10 cellular contexts compared by ENCODE assay signal in genomic region chr20:50516935-50517816, GRCh38. TPM values are rescaled to one million over a fixed set of nuclear protein-coding genes. Genes with fewer than 3 reads are reported as not detected.
DNase-seq lines count a peak whose midpoint lies in the region; ATAC-seq and TF ChIP-seq lines count a peak whose summit lies in the region.
"Had no signal": no experiment of that assay in that cellular context is flagged by ENCODE, and none has a peak within 500 bp of the region (broad histone marks: within the 10 kb centered on the region; RNA-seq: fewer than 3 reads in every experiment).

No MANE protein-coding gene starts in this region.

- H3K9me3 ChIP-seq in A673 (ENCODE audit: low read depth, low read length, poor library complexity, severe bottlenecking) (no peaks in the 10 kb centered on the region), muscle layer of duodenum (ENCODE audit: control insufficient read depth in 1 of 2, low read length in 2 of 2) (no peaks in the 10 kb centered on the region)
- H3K9me3 ChIP-seq: MG63 had no signal

- H3K4me1 ChIP-seq in A673 (ENCODE audit: insufficient read depth, low read length, poor library complexity, severe bottlenecking) (peaks cover 59% of the 10 kb centered on the region), muscle layer of duodenum (ENCODE audit: control insufficient read depth in 1 of 2, insufficient read depth in 2 of 2, low read length in 2 of 2) (peaks cover 0 to 39% of the 10 kb centered on the region in 2 donors)

- no peaks in the 10 kb centered on the region for H3K9me3 Mint-ChIP-seq in activated naive CD8-positive, alpha-beta T cell (ENCODE audit: low read depth)

- no TSS peak for BruUV-seq in A673 (replicated peaks; lab: Mats Ljungman, UMichigan)

- intact Hi-C loops in A673 (cut with micrococcal nuclease; ENCODE audit: unreplicated experiment) = no loop called here

- peaks cover 6% of the 10 kb centered on the region for H3K36me3 Mint-ChIP-seq in activated naive CD8-positive, alpha-beta T cell

- H3K4me3 ChIP-seq in A673 (ENCODE audit: low read depth, low read length, poor library complexity, severe bottlenecking) (no peak overlapping the region), muscle layer of duodenum (ENCODE audit: low read depth in 1 of 2, low read length in 2 of 2) (no peak overlapping the region)

- CTCF ChIA-PET in A673 (lab: Charles Lee) (no interaction called here), HEK293T (lab: Yijun Ruan, JAX) (no interaction called here)

- no peaks in the 10 kb centered on the region for H3K27me3 Mint-ChIP-seq in activated naive CD8-positive, alpha-beta T cell

- peaks cover 97% of the 10 kb centered on the region for H3K4me1 Mint-ChIP-seq in activated naive CD8-positive, alpha-beta T cell (ENCODE audit: low read depth)

- peak overlapping the region; percentile 84 for H3K4me3 Mint-ChIP-seq in activated naive CD8-positive, alpha-beta T cell

- in situ Hi-C loops in GM13977 (cut with MboI; ENCODE audit: low pct_unique_long_range_greater_than_20kb, low sequenced_read_pairs, unreplicated experiment) = loop anchor here (10.0 kb wide), 1 partner anchor 58 kb away; no protein-coding TSS in a partner anchor

- H3K36me3 ChIP-seq in A673 (ENCODE audit: insufficient read depth, low read length, poor library complexity, severe bottlenecking) (no peaks in the 10 kb centered on the region), muscle layer of duodenum (ENCODE audit: control insufficient read depth in 1 of 2, insufficient read depth in 2 of 2, low read length in 2 of 2) (peaks cover 0 to 10% of the 10 kb centered on the region in 2 donors)

- H3K27me3 ChIP-seq in A673 (replicated peaks; ENCODE audit: insufficient read depth, low read depth, low read length, poor library complexity) (no peaks in the 10 kb centered on the region), muscle layer of duodenum (ENCODE audit: low read depth, low read length) (no peaks in the 10 kb centered on the region)
- H3K27me3 ChIP-seq: MG63 had no signal

- DNase-seq in A673 (ENCODE audit: low spot score) (no peak), HEK293T (ENCODE audit: extremely low spot score) (no peak), cerebellar cortex (ENCODE audit: low spot score) (no peak), GM13977 (ENCODE audit: low spot score) (no peak), DMS 273 (lab: John Stamatoyannopoulos, UW; ENCODE audit: unreplicated experiment) (no peak)
- DNase-seq: MG63, NCI-H774 had no signal

- H3K27ac ChIP-seq in A673 (ENCODE audit: low read depth, low read length, poor library complexity, severe bottlenecking) = peak overlapping the region; percentile 17
- H3K27ac ChIP-seq in muscle layer of duodenum (ENCODE audit: low read length) = peak overlapping the region; percentile 47

- no peak for TF ChIP-seq CTCF in A673 (conservative IDR thresholded peaks at IDR 0.05; ENCODE audit: low read depth, low read length)
- no peak for TF ChIP-seq CTCF in GM13977 (IDR thresholded peaks at IDR 0.05; ENCODE audit: extremely low read depth, insufficient read depth, missing control alignments)

- no peak for ATAC-seq in HG03378 (IDR thresholded peaks at IDR 0.05; ENCODE audit: unreplicated experiment)

- H3K27ac Mint-ChIP-seq in activated naive CD8-positive, alpha-beta T cell = peak overlapping the region; percentile 99

- POLR2A ChIA-PET in A673 (lab: Charles Lee; ENCODE audit: low non-redundant PET) = no interaction called here
- POLR2A ChIA-PET in HEK293T (lab: Yijun Ruan, JAX) = interaction anchor here (0.9 kb wide), 1 partner anchor 15 kb away, joined by 3 read pairs; no protein-coding TSS in a partner anchor

TF ChIP-seq in HEK293T, 16 proteins besides CTCF, POLR2A, EP300 and RAD21:
- TF ChIP-seq ZNF384 (IDR thresholded peaks at IDR 0.05) = no peak
- TF ChIP-seq, protein P1, sequence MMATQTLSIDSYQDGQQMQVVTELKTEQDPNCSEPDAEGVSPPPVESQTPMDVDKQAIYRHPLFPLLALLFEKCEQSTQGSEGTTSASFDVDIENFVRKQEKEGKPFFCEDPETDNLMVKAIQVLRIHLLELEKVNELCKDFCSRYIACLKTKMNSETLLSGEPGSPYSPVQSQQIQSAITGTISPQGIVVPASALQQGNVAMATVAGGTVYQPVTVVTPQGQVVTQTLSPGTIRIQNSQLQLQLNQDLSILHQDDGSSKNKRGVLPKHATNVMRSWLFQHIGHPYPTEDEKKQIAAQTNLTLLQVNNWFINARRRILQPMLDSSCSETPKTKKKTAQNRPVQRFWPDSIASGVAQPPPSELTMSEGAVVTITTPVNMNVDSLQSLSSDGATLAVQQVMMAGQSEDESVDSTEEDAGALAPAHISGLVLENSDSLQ (IDR thresholded peaks at IDR 0.05) = peak; percentile 34
- no peak for TF ChIP-seq ELF4 (IDR thresholded peaks at IDR 0.05)
- no peak for TF ChIP-seq L3MBTL2 (conservative IDR thresholded peaks at IDR 0.05)
- TF ChIP-seq SUZ12 (IDR thresholded peaks at IDR 0.05) = no peak
- no peak for TF ChIP-seq ARNT (IDR thresholded peaks at IDR 0.05)

RNA-seq across cellular contexts. Expression of gene PTPN1, which starts 7.0 kb away (rescaled TPM):
- 47.4 and 47.8 TPM in 2 replicates for total RNA-seq in A673 (2021)
